Comparison of ENCODE assay signal across 13 cellular contexts in the genomic region with DNA sequence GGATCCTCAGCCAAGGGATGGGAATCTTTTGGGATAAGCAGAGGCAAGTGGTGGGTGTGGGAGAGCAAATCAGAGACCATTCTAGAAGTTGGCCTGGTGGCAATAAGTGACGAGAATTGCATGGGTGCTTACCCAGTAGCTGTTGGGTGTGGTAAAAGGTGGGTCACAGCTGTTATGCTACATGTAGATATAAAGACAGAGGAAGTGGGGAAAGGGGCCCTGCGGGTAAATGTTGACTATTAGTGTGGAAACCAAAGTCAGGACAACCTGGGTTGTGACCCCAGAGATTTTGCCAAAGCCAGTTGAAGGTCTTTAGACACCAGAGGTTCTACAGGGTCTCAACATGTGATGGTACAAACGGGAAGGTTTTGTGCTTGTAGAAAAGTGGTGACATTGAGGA.
A peak's percentile ranks its signal among the peaks of the same experiment; 100 is the strongest.
DNase-seq lines count a peak whose midpoint lies in the region; ATAC-seq and TF ChIP-seq lines count a peak whose summit lies in the region.
"Had no signal": no experiment of that assay in that cellular context is flagged by ENCODE, and none has a peak within 500 bp of the region (broad histone marks: within the 10 kb centered on the region; RNA-seq: fewer than 3 reads in every experiment).

No MANE protein-coding gene starts in this region.

- CTCF ChIA-PET in activated CD8-positive, alpha-beta T cell treated with anti-CD3 and anti-CD28 coated beads, Interleukin-2, amount 10 ng/mL, durations not matched to agents 7 days and 5 days (lab: Charles Lee): interaction anchor here (0.9 kb wide), 1 partner anchor 314 kb away, joined by 3 read pairs; no protein-coding TSS in a partner anchor
- CTCF ChIA-PET in activated CD8-positive, alpha-beta T cell treated with anti-CD3 and anti-CD28 coated beads for 36 hours (lab: Charles Lee): no interaction called here

- H3K9me3 ChIP-seq in OCI-LY3 (ENCODE audit: insufficient read depth, low read length): no peaks in the 10 kb centered on the region
- H3K9me3 ChIP-seq: HAP-1 had no signal

- peak overlapping the region; percentile 62 for H2AFZ ChIP-seq in OCI-LY3 (ENCODE audit: low read depth, low read length)

- H3K4me3 Mint-ChIP-seq in activated CD8-positive, alpha-beta T cell treated with anti-CD3 and anti-CD28 coated beads, Interleukin-2, amount 10 ng/mL, durations not matched to agents 7 days and 5 days: no peak overlapping the region
- no peak overlapping the region for H3K4me3 Mint-ChIP-seq in activated CD8-positive, alpha-beta T cell treated with anti-CD3 and anti-CD28 coated beads for 36 hours
- no peak overlapping the region for H3K4me3 Mint-ChIP-seq in nephron
- H3K4me3 Mint-ChIP-seq: CD4-positive, CD25-positive, alpha-beta regulatory T cell had no signal

- no peak for ATAC-seq in activated CD8-positive, alpha-beta T cell treated with anti-CD3 and anti-CD28 coated beads, Interleukin-2, amount 10 ng/mL, durations not matched to agents 7 days and 5 days
- ATAC-seq in activated CD8-positive, alpha-beta T cell treated with anti-CD3 and anti-CD28 coated beads for 36 hours: no peak
- ATAC-seq in HG03159 (IDR thresholded peaks at IDR 0.05; ENCODE audit: unreplicated experiment): peak; percentile 44
- ATAC-seq in HG02938 (IDR thresholded peaks at IDR 0.05; ENCODE audit: unreplicated experiment): no peak
- ATAC-seq: K562 had no signal

- H3K27ac Mint-ChIP-seq in activated CD8-positive, alpha-beta T cell treated with anti-CD3 and anti-CD28 coated beads, Interleukin-2, amount 10 ng/mL, durations not matched to agents 7 days and 5 days: peak overlapping the region; percentile 44
- H3K27ac Mint-ChIP-seq in activated CD8-positive, alpha-beta T cell treated with anti-CD3 and anti-CD28 coated beads for 36 hours: no peak overlapping the region
- peak overlapping the region; percentile 11 to 48 (median 40) for H3K27ac Mint-ChIP-seq in nephron

- no peaks in the 10 kb centered on the region for H3K79me2 ChIP-seq in OCI-LY3 (ENCODE audit: low read length)

- H3K36me3 Mint-ChIP-seq in activated CD8-positive, alpha-beta T cell treated with anti-CD3 and anti-CD28 coated beads, Interleukin-2, amount 10 ng/mL, durations not matched to agents 7 days and 5 days (ENCODE audit: low read depth): no peaks in the 10 kb centered on the region
- peaks cover 3% of the 10 kb centered on the region for H3K36me3 Mint-ChIP-seq in activated CD8-positive, alpha-beta T cell treated with anti-CD3 and anti-CD28 coated beads for 36 hours (ENCODE audit: low read depth)
- H3K36me3 Mint-ChIP-seq in nephron (ENCODE audit: low read depth): peaks cover 13% of the 10 kb centered on the region
- H3K36me3 Mint-ChIP-seq: CD4-positive, CD25-positive, alpha-beta regulatory T cell had no signal

- H4K20me1 ChIP-seq in OCI-LY3 (ENCODE audit: insufficient read depth, low read length): no peaks in the 10 kb centered on the region

- intact Hi-C loops in activated CD8-positive, alpha-beta T cell treated with anti-CD3 and anti-CD28 coated beads for 36 hours (cut with micrococcal nuclease): no loop called here

- H3K4me1 Mint-ChIP-seq in activated CD8-positive, alpha-beta T cell treated with anti-CD3 and anti-CD28 coated beads, Interleukin-2, amount 10 ng/mL, durations not matched to agents 7 days and 5 days (ENCODE audit: low read depth): peaks cover 7% of the 10 kb centered on the region
- peaks cover 7% of the 10 kb centered on the region for H3K4me1 Mint-ChIP-seq in activated CD8-positive, alpha-beta T cell treated with anti-CD3 and anti-CD28 coated beads for 36 hours (ENCODE audit: low read depth)
- peaks cover 23% of the 10 kb centered on the region for H3K4me1 Mint-ChIP-seq in nephron
- H3K4me1 Mint-ChIP-seq: CD4-positive, CD25-positive, alpha-beta regulatory T cell had no signal

- no peaks in the 10 kb centered on the region for H3K27me3 Mint-ChIP-seq in activated CD8-positive, alpha-beta T cell treated with anti-CD3 and anti-CD28 coated beads, Interleukin-2, amount 10 ng/mL, durations not matched to agents 7 days and 5 days (ENCODE audit: low read depth)
- no peaks in the 10 kb centered on the region for H3K27me3 Mint-ChIP-seq in activated CD8-positive, alpha-beta T cell treated with anti-CD3 and anti-CD28 coated beads for 36 hours
- H3K27me3 Mint-ChIP-seq in nephron (ENCODE audit: low read depth): peaks cover 10% of the 10 kb centered on the region

- DNase-seq in activated CD8-positive, alpha-beta T cell treated with anti-CD3 and anti-CD28 coated beads, Interleukin-2, amount 10 ng/mL, durations not matched to agents 7 days and 5 days: no peak
- no peak for DNase-seq in activated CD8-positive, alpha-beta T cell treated with anti-CD3 and anti-CD28 coated beads for 36 hours
- DNase-seq in NCI-H2029 treated with DMSO at 0.1 percent for 48 hours (lab: John Stamatoyannopoulos, UW) (no peak), coronary artery (ENCODE audit: low spot score) (no peak)
- DNase-seq: CD4-positive, CD25-positive, alpha-beta regulatory T cell had no signal

- H3K9me3 Mint-ChIP-seq in activated CD8-positive, alpha-beta T cell treated with anti-CD3 and anti-CD28 coated beads, Interleukin-2, amount 10 ng/mL, durations not matched to agents 7 days and 5 days (ENCODE audit: insufficient read depth): peaks cover 5% of the 10 kb centered on the region
- H3K9me3 Mint-ChIP-seq in activated CD8-positive, alpha-beta T cell treated with anti-CD3 and anti-CD28 coated beads for 36 hours: peaks cover 15% of the 10 kb centered on the region
- peaks cover 21% of the 10 kb centered on the region for H3K9me3 Mint-ChIP-seq in nephron

- H3K27ac ChIP-seq in OCI-LY3 (ENCODE audit: low read length): no peak overlapping the region
- H3K27ac ChIP-seq in coronary artery: no peak overlapping the region
- H3K27ac ChIP-seq: 22Rv1, HL-60 had no signal

- POLR2A ChIA-PET in activated CD8-positive, alpha-beta T cell treated with anti-CD3 and anti-CD28 coated beads, Interleukin-2, amount 10 ng/mL, durations not matched to agents 7 days and 5 days (lab: Charles Lee): no interaction called here
- POLR2A ChIA-PET in activated CD8-positive, alpha-beta T cell treated with anti-CD3 and anti-CD28 coated beads for 36 hours (lab: Charles Lee): no interaction called here

- no peaks in the 10 kb centered on the region for H3K36me3 ChIP-seq in OCI-LY3 (replicated peaks; ENCODE audit: low read depth, low read length)
- H3K36me3 ChIP-seq: HAP-1 had no signal

- no peak overlapping the region for H3K4me3 ChIP-seq in OCI-LY3 (ENCODE audit: low read length)
- no peak overlapping the region for H3K4me3 ChIP-seq in coronary artery
- H3K4me3 ChIP-seq: HAP-1, K562 had no signal

- H3K4me2 ChIP-seq in OCI-LY3 (ENCODE audit: low read length): peak overlapping the region; percentile 24; the same call in 1 of the 2 replicates

- H3K9ac ChIP-seq in OCI-LY3 (ENCODE audit: low read length): no peak overlapping the region

- no peaks in the 10 kb centered on the region for H3K27me3 ChIP-seq in OCI-LY3 (ENCODE audit: low read depth, low read length)

- H3K4me1 ChIP-seq in OCI-LY3 (ENCODE audit: low read length): peaks cover 46% of the 10 kb centered on the region

- TF ChIP-seq CTCF in activated CD8-positive, alpha-beta T cell treated with anti-CD3 and anti-CD28 coated beads for 36 hours (IDR thresholded peaks at IDR 0.05): no peak
- TF ChIP-seq CTCF in OCI-LY3 (IDR thresholded peaks at IDR 0.05; ENCODE audit: low read depth, low read length): no peak
- TF ChIP-seq CTCF in nephron (IDR thresholded peaks at IDR 0.05; ENCODE audit: unreplicated experiment in 3 of 3): no peak
- no peak for TF ChIP-seq CTCF in coronary artery (IDR thresholded peaks at IDR 0.05)
